1 cellular context compared by ENCODE assay signal in genomic region chr16:85378145-85379040, GRCh38.
TF ChIP-seq lines count a peak whose summit lies in the region.

No MANE protein-coding gene starts in this region.

TF ChIP-seq in IMR-90, 13 proteins besides CTCF, POLR2A, EP300 and RAD21 (continued from another document):
- TF ChIP-seq FOS (IDR thresholded peaks at IDR 0.05; ENCODE audit: low read depth, low read length) (no peak), CHD1 (IDR thresholded peaks at IDR 0.05; ENCODE audit: low read depth, low read length) (no peak), ELK1 (IDR thresholded peaks at IDR 0.05; ENCODE audit: borderline replicate concordance, low read depth, low read length) (no peak), USF2 (IDR thresholded peaks at IDR 0.05; ENCODE audit: low read depth, low read length) (no peak), NFE2L2 (IDR thresholded peaks at IDR 0.05; ENCODE audit: low read depth, low read length) (no peak)
